ENCODE assay signal across 8 cellular contexts in genomic region chr9:124771867-124772621, GRCh38. TPM values are rescaled to one million over a fixed set of nuclear protein-coding genes. Genes with fewer than 3 reads are reported as not detected.
DNase-seq lines count a peak whose midpoint lies in the region; ATAC-seq, FAIRE-seq and TF ChIP-seq lines count a peak whose summit lies in the region.

No MANE protein-coding gene starts in this region.

- 22% methylated on average over 37 of the region's 37 CpGs for WGBS in HUES64

- peaks cover 35% of the 10 kb centered on the region for H3K27me3 ChIP-seq in HUES64 (ENCODE audit: insufficient read depth, low read length)
- H3K27me3 ChIP-seq in SJCRH30: no peaks in the 10 kb centered on the region
- peaks cover 35% of the 10 kb centered on the region for H3K27me3 ChIP-seq in iPS-18a (ENCODE audit: control insufficient read depth, insufficient read depth, low read length)

- no peak for FAIRE-seq in D721Med (lab: Jason Lieb, UNC)

- peak overlapping the region; percentile 85 for H3K4me3 ChIP-seq in HUES64 (ENCODE audit: low read length)
- H3K4me3 ChIP-seq in SJCRH30: peak overlapping the region; percentile 82
- H3K4me3 ChIP-seq in iPS-18a (ENCODE audit: low read length): peak overlapping the region; percentile 89

- peak; percentile 71 for TF ChIP-seq CTCF in D721Med (IDR thresholded peaks at IDR 0.05; ENCODE audit: insufficient read depth, missing control alignments)

- H3K9ac ChIP-seq in HUES64 (ENCODE audit: low read depth, low read length): no peak overlapping the region
- peak overlapping the region; percentile 91 for H3K9ac ChIP-seq in iPS-18a (ENCODE audit: low read length)

- H3K36me3 ChIP-seq in HUES64 (ENCODE audit: insufficient read depth, low read length) (no peaks in the 10 kb centered on the region), SJCRH30 (no peaks in the 10 kb centered on the region), iPS-18a (ENCODE audit: control insufficient read depth, low read depth, low read length) (no peaks in the 10 kb centered on the region)

- DNase-seq in D721Med (ENCODE audit: insufficient read length, low spot score) (no peak), SJCRH30 (peak; percentile 87 to 93), T47D (ENCODE audit: low read depth in 1 of 2, low spot score in 1 of 2) (peak; percentile 75 to 85), retina (peak; percentile 89)

- H3K9me3 ChIP-seq in HUES64 (ENCODE audit: insufficient read depth, low read depth, low read length): no peaks in the 10 kb centered on the region
- H3K9me3 ChIP-seq in SJCRH30 (replicated peaks): no peaks in the 10 kb centered on the region
- H3K9me3 ChIP-seq in iPS-18a (ENCODE audit: control insufficient read depth, low read depth, low read length): no peaks in the 10 kb centered on the region

- ATAC-seq in HG03196 (IDR thresholded peaks at IDR 0.05; ENCODE audit: unreplicated experiment) (no peak), HG03520 (IDR thresholded peaks at IDR 0.05; ENCODE audit: unreplicated experiment) (no peak)

- H3K27ac ChIP-seq in HUES64 (ENCODE audit: low read depth, low read length): no peak overlapping the region
- H3K27ac ChIP-seq in SJCRH30: peak overlapping the region; percentile 88
- no peak overlapping the region for H3K27ac ChIP-seq in iPS-18a (ENCODE audit: low read length)

- in situ Hi-C loops in T47D (cut with HindIII; ENCODE audit: low pct_unique_long_range_greater_than_20kb, low sequenced_read_pairs): no loop called here

- H3K4me1 ChIP-seq in HUES64 (ENCODE audit: insufficient read depth, low read length) (peaks cover 21% of the 10 kb centered on the region), SJCRH30 (peaks cover 4% of the 10 kb centered on the region; the same call in 1 of the 2 replicates), iPS-18a (ENCODE audit: control insufficient read depth, low read depth, low read length) (peaks cover 23% of the 10 kb centered on the region)

RNA-seq across cellular contexts. Expression of gene NR6A1, which starts 0.9 kb away (rescaled TPM):
- 126 TPM for polyA plus RNA-seq in HUES64 (2013, experiment 1 of 2)
- polyA plus RNA-seq in HUES64 (2013, experiment 2 of 2): 126 TPM
- total RNA-seq in SJCRH30 (2014; rRNA removed; shearing (Covaris generic)): 5.1 and 6.0 TPM in 2 replicates

RNA-seq across cellular contexts. Expression of gene OLFML2A, which starts 4.9 kb away (rescaled TPM):
- polyA plus RNA-seq in HUES64 (2013, experiment 1 of 2): 4.2 TPM
- 5.8 TPM for polyA plus RNA-seq in HUES64 (2013, experiment 2 of 2)
- total RNA-seq in SJCRH30 (2014; rRNA removed; shearing (Covaris generic)): 11.8 and 13.4 TPM in 2 replicates
